10 cellular contexts compared by ENCODE assay signal in the genomic region with DNA sequence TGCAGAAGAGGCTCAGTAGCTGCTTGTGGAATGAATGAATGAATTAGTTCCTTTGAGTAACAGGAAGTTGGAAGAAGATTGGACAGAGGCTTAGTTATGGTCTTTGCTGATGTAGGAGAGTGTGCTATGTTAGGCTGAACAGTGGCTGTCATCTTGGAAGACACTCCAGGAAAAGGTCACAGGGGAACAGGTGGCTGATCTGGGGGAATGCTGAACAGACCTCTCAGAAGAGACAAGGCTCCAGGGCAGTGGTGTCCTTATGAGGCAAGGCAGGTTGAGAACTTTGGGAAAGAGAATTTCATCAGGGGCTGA.
A peak's percentile ranks its signal among the peaks of the same experiment; 100 is the strongest.
DNase-seq lines count a peak whose midpoint lies in the region; ATAC-seq, FAIRE-seq and TF ChIP-seq lines count a peak whose summit lies in the region.
"Had no signal": no experiment of that assay in that cellular context is flagged by ENCODE, and none has a peak within 500 bp of the region (broad histone marks: within the 10 kb centered on the region; RNA-seq: fewer than 3 reads in every experiment).

No MANE protein-coding gene starts in this region.

- TF ChIP-seq POLR2A in endothelial cell of umbilical vein (IDR thresholded peaks at IDR 0.05; ENCODE audit: low read depth, low read length) (no peak), vagina (IDR thresholded peaks at IDR 0.05) (no peak)

- H3K36me3 ChIP-seq in SJSA1 (peaks cover 4% of the 10 kb centered on the region), endothelial cell of umbilical vein (ENCODE audit: control insufficient read depth in 2 of 2, extremely low read depth in 1 of 2, insufficient read depth in 2 of 2, low read length in 2 of 2) (no peaks in the 10 kb centered on the region), vagina (no peaks in the 10 kb centered on the region)

- H3K4me3 Mint-ChIP-seq in activated T-cell treated with anti-CD3 and anti-CD28 coated beads, Interleukin-2, amount 50 U/mL, for 4 hours, result peak overlapping the region; percentile 77
- no peak overlapping the region for H3K4me3 Mint-ChIP-seq in stimulated activated memory B cell treated with anti-CD40 and anti-IgM and Interleukin-4, amounts not matched to agents 10 μg/mL and 1 μg/mL and 100 μg/mL, for 72 hours

- H3K9me3 ChIP-seq in SJSA1 (replicated peaks) (no peaks in the 10 kb centered on the region), endothelial cell of umbilical vein (replicated peaks; ENCODE audit: control insufficient read depth, insufficient read depth, low read length) (no peaks in the 10 kb centered on the region), vagina (no peaks in the 10 kb centered on the region)

- H3K9me3 Mint-ChIP-seq in activated T-cell treated with anti-CD3 and anti-CD28 coated beads, Interleukin-2, amount 50 U/mL, for 4 hours, result peaks cover 3% of the 10 kb centered on the region
- peaks cover 3% of the 10 kb centered on the region for H3K9me3 Mint-ChIP-seq in stimulated activated memory B cell treated with anti-CD40 and anti-IgM and Interleukin-4, amounts not matched to agents 10 μg/mL and 1 μg/mL and 100 μg/mL, for 72 hours

- H3K9me1 ChIP-seq in endothelial cell of umbilical vein (replicated peaks; ENCODE audit: control insufficient read depth, extremely low read depth, insufficient read depth, low read length), result no peaks in the 10 kb centered on the region

- POLR2A ChIA-PET in endothelial cell of umbilical vein (lab: Charles Lee), result no interaction called here

- no peaks in the 10 kb centered on the region for H4K20me1 ChIP-seq in endothelial cell of umbilical vein (replicated peaks; ENCODE audit: control insufficient read depth, extremely low read depth, insufficient read depth, low read length)

- TF ChIP-seq CTCF in endothelial cell of umbilical vein (IDR thresholded peaks at IDR 0.05; ENCODE audit: extremely low read depth in 1 of 2, insufficient read depth in 1 of 2, low read depth in 1 of 2, low read length in 2 of 2), result no peak
- TF ChIP-seq CTCF in vagina (IDR thresholded peaks at IDR 0.05), result no peak

- H3K27me3 ChIP-seq in SJSA1 (replicated peaks) (no peaks in the 10 kb centered on the region), endothelial cell of umbilical vein (ENCODE audit: control insufficient read depth in 2 of 2, insufficient read depth in 2 of 2, low read length in 2 of 2) (no peaks in the 10 kb centered on the region), vagina (no peaks in the 10 kb centered on the region)

- no peak overlapping the region for H3K4me3 ChIP-seq in SJSA1
- H3K4me3 ChIP-seq in endothelial cell of umbilical vein (replicated peaks in 1 of 3; ENCODE audit: insufficient read depth in 1 of 3, low read depth in 1 of 3, low read length in 3 of 3), result no peak overlapping the region
- H3K4me3 ChIP-seq in vagina, result no peak overlapping the region

- dilution Hi-C loops in endothelial cell of umbilical vein (cut with MboI; ENCODE audit: extremely low pct_ligation_motif_present, low sequenced_read_pairs), result no loop called here

- FAIRE-seq in endothelial cell of umbilical vein (lab: Jason Lieb, UNC), result no peak
- FAIRE-seq: GM12891 had no signal

- H2AFZ ChIP-seq in endothelial cell of umbilical vein (ENCODE audit: low read depth, low read length), result no peak overlapping the region

- peak overlapping the region; percentile 61 for H3K9ac ChIP-seq in endothelial cell of umbilical vein (replicated peaks; ENCODE audit: extremely low read depth, insufficient read depth, low read length)

- H3K27me3 Mint-ChIP-seq in activated T-cell treated with anti-CD3 and anti-CD28 coated beads, Interleukin-2, amount 50 U/mL, for 4 hours (ENCODE audit: low read depth), result no peaks in the 10 kb centered on the region
- H3K27me3 Mint-ChIP-seq in stimulated activated memory B cell treated with anti-CD40 and anti-IgM and Interleukin-4, amounts not matched to agents 10 μg/mL and 1 μg/mL and 100 μg/mL, for 72 hours, result no peaks in the 10 kb centered on the region

- intact Hi-C loops in endothelial cell of umbilical vein (cut with micrococcal nuclease) (loop anchor here (5.0 kb wide), 1 partner anchor 190 kb away; no protein-coding TSS in a partner anchor), vagina (cut with DNase I) (no loop called here)

- peaks cover 69% of the 10 kb centered on the region for H3K79me2 ChIP-seq in endothelial cell of umbilical vein (ENCODE audit: control insufficient read depth, insufficient read depth, low read length)

- H3K27ac Mint-ChIP-seq in stimulated activated memory B cell treated with anti-CD40 and anti-IgM and Interleukin-4, amounts not matched to agents 10 μg/mL and 1 μg/mL and 100 μg/mL, for 72 hours, result peak overlapping the region; percentile 51

- H3K36me3 Mint-ChIP-seq in activated T-cell treated with anti-CD3 and anti-CD28 coated beads, Interleukin-2, amount 50 U/mL, for 4 hours (ENCODE audit: insufficient read depth), result peaks cover 12% of the 10 kb centered on the region
- H3K36me3 Mint-ChIP-seq in stimulated activated memory B cell treated with anti-CD40 and anti-IgM and Interleukin-4, amounts not matched to agents 10 μg/mL and 1 μg/mL and 100 μg/mL, for 72 hours, result peaks cover 18% of the 10 kb centered on the region

- no peak for ATAC-seq in activated T-cell treated with anti-CD3 and anti-CD28 coated beads, Interleukin-2, amount 50 U/mL, for 4 hours
- no peak for ATAC-seq in stimulated activated memory B cell treated with anti-CD40 and anti-IgM and Interleukin-4, amounts not matched to agents 10 μg/mL and 1 μg/mL and 100 μg/mL, for 72 hours
- no peak for ATAC-seq in HG03565 (IDR thresholded peaks at IDR 0.05; ENCODE audit: unreplicated experiment)

- DNase-seq in activated T-cell treated with anti-CD3 and anti-CD28 coated beads, Interleukin-2, amount 50 U/mL, for 4 hours, result no peak
- no peak for DNase-seq in activated T-cell treated with anti-CD3 and anti-CD28 coated beads, Interleukin-2, amount 50 U/mL, for 1 hour
- no peak for DNase-seq in SJSA1 (ENCODE audit: low read depth in 1 of 2, low spot score in 2 of 2)
- no peak for DNase-seq in endothelial cell of umbilical vein (ENCODE audit: low read depth, low spot score)
- DNase-seq in vagina (ENCODE audit: extremely low spot score in 2 of 2), result no peak
- no peak for DNase-seq in hippocampal formation (lab: John Stamatoyannopoulos, UW)
- DNase-seq: C1 segment of cervical spinal cord had no signal

- CTCF ChIA-PET in endothelial cell of umbilical vein (lab: Charles Lee), result interaction anchor here (1.0 to 3.1 kb wide), 7 partner anchors 14 to 242 kb away, joined by 3 to 14 read pairs (median 3); no protein-coding TSS in a partner anchor

- H3K27ac ChIP-seq in SJSA1 (peak overlapping the region; percentile 55), endothelial cell of umbilical vein (ENCODE audit: insufficient read depth, low read depth, low read length) (peak overlapping the region; percentile 90), vagina (no peak overlapping the region)

- H3K4me2 ChIP-seq in endothelial cell of umbilical vein (ENCODE audit: insufficient read depth, low read length), result peak overlapping the region; percentile 53

- peaks cover 90% of the 10 kb centered on the region for H3K4me1 Mint-ChIP-seq in activated T-cell treated with anti-CD3 and anti-CD28 coated beads, Interleukin-2, amount 50 U/mL, for 4 hours (ENCODE audit: low read depth)
- peaks cover 94% of the 10 kb centered on the region for H3K4me1 Mint-ChIP-seq in stimulated activated memory B cell treated with anti-CD40 and anti-IgM and Interleukin-4, amounts not matched to agents 10 μg/mL and 1 μg/mL and 100 μg/mL, for 72 hours

- H3K4me1 ChIP-seq in SJSA1 (replicated peaks), result peaks cover 40% of the 10 kb centered on the region
- peaks cover 88% of the 10 kb centered on the region for H3K4me1 ChIP-seq in endothelial cell of umbilical vein (ENCODE audit: control insufficient read depth, extremely low read depth, insufficient read depth, low read length)
- peaks cover 94% of the 10 kb centered on the region for H3K4me1 ChIP-seq in vagina

- BruUV-seq in endothelial cell of umbilical vein (replicated peaks; lab: Mats Ljungman, UMichigan), result no TSS peak

TF ChIP-seq in endothelial cell of umbilical vein, 7 proteins besides CTCF, POLR2A, EP300 and RAD21:
- TF ChIP-seq POLR2AphosphoS5 (IDR thresholded peaks at IDR 0.05; ENCODE audit: insufficient read depth, low read depth, low read length), result no peak
- no peak for TF ChIP-seq FOS (IDR thresholded peaks at IDR 0.05; ENCODE audit: borderline replicate concordance, insufficient read depth, low read length)
- TF ChIP-seq EZH2 (IDR thresholded peaks at IDR 0.05; ENCODE audit: borderline replicate concordance, low read depth, low read length, severe bottlenecking), result no peak
- no peak for TF ChIP-seq MYC (IDR thresholded peaks at IDR 0.05; ENCODE audit: low read depth, low read length)
- no peak for TF ChIP-seq JUN (IDR thresholded peaks at IDR 0.05; ENCODE audit: borderline replicate concordance, insufficient read depth, insufficient read length, low read depth)
- TF ChIP-seq GATA2 (IDR thresholded peaks at IDR 0.05; ENCODE audit: insufficient read depth, insufficient read length, low read depth, low read length), result no peak
- TF ChIP-seq, protein P1, sequence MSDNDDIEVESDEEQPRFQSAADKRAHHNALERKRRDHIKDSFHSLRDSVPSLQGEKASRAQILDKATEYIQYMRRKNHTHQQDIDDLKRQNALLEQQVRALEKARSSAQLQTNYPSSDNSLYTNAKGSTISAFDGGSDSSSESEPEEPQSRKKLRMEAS (IDR thresholded peaks at IDR 0.05; ENCODE audit: insufficient read depth, insufficient read length), result no peak
